2 cellular contexts compared by ENCODE assay signal in the genomic region with DNA sequence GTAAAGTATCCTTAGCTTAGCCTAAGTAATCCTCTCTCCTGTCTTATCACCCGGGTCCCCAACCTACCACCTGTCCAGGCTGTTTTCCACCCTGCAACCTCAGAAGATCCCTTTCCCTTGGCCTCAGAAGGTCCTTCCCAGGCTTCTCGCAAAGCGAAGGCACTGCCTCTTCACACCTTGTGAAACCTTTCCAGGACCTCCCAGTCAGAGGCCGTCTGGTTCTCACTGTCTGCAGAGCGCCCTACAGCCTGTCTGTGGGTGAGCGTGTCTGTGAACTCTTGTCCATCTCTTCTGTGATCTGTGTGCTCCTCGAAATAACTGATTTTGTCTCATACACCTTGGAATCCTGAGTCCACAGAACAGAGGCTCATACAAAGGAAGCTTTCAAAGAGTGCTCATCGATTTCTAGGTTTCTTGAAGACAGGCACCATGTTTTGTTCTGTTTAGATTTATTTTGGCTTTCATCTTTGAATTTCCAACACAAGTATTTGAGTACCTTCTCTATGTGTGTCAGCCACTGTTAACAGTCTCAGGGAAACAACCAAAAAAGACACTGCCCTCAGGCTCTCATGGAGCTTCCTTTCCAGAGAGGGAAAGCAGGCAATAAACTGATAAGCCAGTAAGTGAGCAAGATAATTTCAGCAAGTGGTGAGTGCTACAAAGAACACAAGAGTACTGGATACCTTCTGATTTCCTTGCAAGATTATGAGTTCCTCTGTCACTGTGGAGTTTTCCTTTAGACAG.
A peak's percentile ranks its signal among the peaks of the same experiment; 100 is the strongest.
TF ChIP-seq lines count a peak whose summit lies in the region.

No MANE protein-coding gene starts in this region.

TF ChIP-seq in IMR-90, 13 proteins besides CTCF, POLR2A, EP300 and RAD21:
- TF ChIP-seq, protein P1, sequence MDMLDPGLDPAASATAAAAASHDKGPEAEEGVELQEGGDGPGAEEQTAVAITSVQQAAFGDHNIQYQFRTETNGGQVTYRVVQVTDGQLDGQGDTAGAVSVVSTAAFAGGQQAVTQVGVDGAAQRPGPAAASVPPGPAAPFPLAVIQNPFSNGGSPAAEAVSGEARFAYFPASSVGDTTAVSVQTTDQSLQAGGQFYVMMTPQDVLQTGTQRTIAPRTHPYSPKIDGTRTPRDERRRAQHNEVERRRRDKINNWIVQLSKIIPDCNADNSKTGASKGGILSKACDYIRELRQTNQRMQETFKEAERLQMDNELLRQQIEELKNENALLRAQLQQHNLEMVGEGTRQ (IDR thresholded peaks at IDR 0.05; ENCODE audit: low read depth, low read length), result no peak
- TF ChIP-seq FOS (IDR thresholded peaks at IDR 0.05; ENCODE audit: low read depth, low read length), result no peak
- TF ChIP-seq SMC3 (IDR thresholded peaks at IDR 0.05; ENCODE audit: low read depth, low read length), result no peak
- no peak for TF ChIP-seq NFE2L2 (IDR thresholded peaks at IDR 0.05; ENCODE audit: low read depth, low read length)
- TF ChIP-seq RFX5 (IDR thresholded peaks at IDR 0.05; ENCODE audit: low read depth, low read length), result no peak
- TF ChIP-seq BHLHE40 (IDR thresholded peaks at IDR 0.05; ENCODE audit: low read depth, low read length), result no peak
TF ChIP-seq in IMR-90: peak in this region for 0.

TF ChIP-seq in WTC11, 78 proteins besides CTCF, POLR2A, EP300 and RAD21:
- TF ChIP-seq, protein P2, sequence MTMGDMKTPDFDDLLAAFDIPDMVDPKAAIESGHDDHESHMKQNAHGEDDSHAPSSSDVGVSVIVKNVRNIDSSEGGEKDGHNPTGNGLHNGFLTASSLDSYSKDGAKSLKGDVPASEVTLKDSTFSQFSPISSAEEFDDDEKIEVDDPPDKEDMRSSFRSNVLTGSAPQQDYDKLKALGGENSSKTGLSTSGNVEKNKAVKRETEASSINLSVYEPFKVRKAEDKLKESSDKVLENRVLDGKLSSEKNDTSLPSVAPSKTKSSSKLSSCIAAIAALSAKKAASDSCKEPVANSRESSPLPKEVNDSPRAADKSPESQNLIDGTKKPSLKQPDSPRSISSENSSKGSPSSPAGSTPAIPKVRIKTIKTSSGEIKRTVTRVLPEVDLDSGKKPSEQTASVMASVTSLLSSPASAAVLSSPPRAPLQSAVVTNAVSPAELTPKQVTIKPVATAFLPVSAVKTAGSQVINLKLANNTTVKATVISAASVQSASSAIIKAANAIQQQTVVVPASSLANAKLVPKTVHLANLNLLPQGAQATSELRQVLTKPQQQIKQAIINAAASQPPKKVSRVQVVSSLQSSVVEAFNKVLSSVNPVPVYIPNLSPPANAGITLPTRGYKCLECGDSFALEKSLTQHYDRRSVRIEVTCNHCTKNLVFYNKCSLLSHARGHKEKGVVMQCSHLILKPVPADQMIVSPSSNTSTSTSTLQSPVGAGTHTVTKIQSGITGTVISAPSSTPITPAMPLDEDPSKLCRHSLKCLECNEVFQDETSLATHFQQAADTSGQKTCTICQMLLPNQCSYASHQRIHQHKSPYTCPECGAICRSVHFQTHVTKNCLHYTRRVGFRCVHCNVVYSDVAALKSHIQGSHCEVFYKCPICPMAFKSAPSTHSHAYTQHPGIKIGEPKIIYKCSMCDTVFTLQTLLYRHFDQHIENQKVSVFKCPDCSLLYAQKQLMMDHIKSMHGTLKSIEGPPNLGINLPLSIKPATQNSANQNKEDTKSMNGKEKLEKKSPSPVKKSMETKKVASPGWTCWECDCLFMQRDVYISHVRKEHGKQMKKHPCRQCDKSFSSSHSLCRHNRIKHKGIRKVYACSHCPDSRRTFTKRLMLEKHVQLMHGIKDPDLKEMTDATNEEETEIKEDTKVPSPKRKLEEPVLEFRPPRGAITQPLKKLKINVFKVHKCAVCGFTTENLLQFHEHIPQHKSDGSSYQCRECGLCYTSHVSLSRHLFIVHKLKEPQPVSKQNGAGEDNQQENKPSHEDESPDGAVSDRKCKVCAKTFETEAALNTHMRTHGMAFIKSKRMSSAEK (CRISPR knock-in tag; IDR thresholded peaks at IDR 0.05; ENCODE audit: borderline replicate concordance), result no peak
- TF ChIP-seq TEAD1 (CRISPR knock-in tag; IDR thresholded peaks at IDR 0.05) (no peak), ZBTB43 (CRISPR knock-in tag; IDR thresholded peaks at IDR 0.05) (no peak), ZNF317 (CRISPR knock-in tag; IDR thresholded peaks at IDR 0.05; ENCODE audit: borderline replicate concordance, low read depth) (0 out of 2 replicates have a peak, but pooled peaks have one; percentile 19)
TF ChIP-seq in WTC11: peak in this region for 1.
